Comparison of ENCODE assay signal across 1 cellular context in genomic region chr10:51698473-51699063, GRCh38.
TF ChIP-seq lines count a peak whose summit lies in the region.

No MANE protein-coding gene starts in this region.

TF ChIP-seq in HEK293, 187 proteins besides CTCF, POLR2A, EP300 and RAD21 (continued from another document):
- no peak for TF ChIP-seq INSM2 (tag by site-specific recombination; IDR thresholded peaks at IDR 0.05)
